In the genomic region with DNA sequence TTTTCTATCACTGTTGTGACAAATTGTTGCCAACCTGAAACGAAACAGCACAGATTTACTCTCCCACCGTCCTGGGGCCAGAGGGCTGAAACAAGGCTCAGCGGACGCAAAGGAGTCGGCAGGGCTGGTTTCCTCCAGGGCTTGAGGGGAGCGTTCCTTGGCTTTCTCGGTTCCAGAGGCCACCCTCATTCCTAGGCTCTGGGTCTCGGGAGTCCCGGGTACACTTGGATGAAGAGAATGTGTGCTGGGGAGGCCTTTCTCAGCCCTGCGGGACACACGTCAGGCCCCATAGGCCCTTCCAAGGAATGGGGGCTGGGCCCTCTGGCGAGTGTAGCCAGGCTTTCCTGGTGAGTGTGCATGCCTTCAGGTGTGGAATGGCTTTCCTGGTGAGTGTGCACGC, we compare ENCODE assay signal across 22 cellular contexts.
"Had no signal": no experiment of that assay in that cellular context is flagged by ENCODE, and none has a peak within 500 bp of the region (broad histone marks: within the 10 kb centered on the region; RNA-seq: fewer than 3 reads in every experiment).

No MANE protein-coding gene starts in this region.

- ATAC-seq: body of pancreas; foreskin keratinocyte; naive thymus-derived CD8-positive, alpha-beta T cell had no signal

- H3K9ac ChIP-seq: parathyroid adenoma had no signal

- H3K27me3 ChIP-seq: body of pancreas, colonic mucosa, foreskin keratinocyte, hepatocyte, tibial artery had no signal

- H3K79me2 ChIP-seq: hepatocyte, parathyroid adenoma had no signal

- H3K9me3 Mint-ChIP-seq: activated CD4-positive, alpha-beta memory T cell treated with anti-CD3 and anti-CD28 coated beads for 36 hours; naive thymus-derived CD8-positive, alpha-beta T cell had no signal

- H3K27ac Mint-ChIP-seq: activated CD4-positive, alpha-beta memory T cell treated with anti-CD3 and anti-CD28 coated beads for 36 hours; activated naive CD8-positive, alpha-beta T cell; naive thymus-derived CD8-positive, alpha-beta T cell had no signal

- H3K36me3 ChIP-seq: colonic mucosa, tibial artery, WERI-Rb-1 had no signal

- H3K4me3 ChIP-seq: body of pancreas, colonic mucosa, hepatocyte, tibial artery had no signal

- H3K4me3 Mint-ChIP-seq: activated CD4-positive, alpha-beta memory T cell treated with anti-CD3 and anti-CD28 coated beads for 36 hours; activated naive CD8-positive, alpha-beta T cell; naive thymus-derived CD8-positive, alpha-beta T cell had no signal

- H3K27ac ChIP-seq: body of pancreas, colonic mucosa, foreskin keratinocyte, hepatocyte, parathyroid adenoma, tibial artery, WERI-Rb-1 had no signal

- H3K4me1 ChIP-seq: body of pancreas, colonic mucosa, foreskin keratinocyte had no signal

- H3K27me3 Mint-ChIP-seq: activated CD4-positive, alpha-beta memory T cell treated with anti-CD3 and anti-CD28 coated beads for 36 hours; activated naive CD8-positive, alpha-beta T cell; naive thymus-derived CD8-positive, alpha-beta T cell had no signal

- DNase-seq: activated CD4-positive, alpha-beta memory T cell treated with anti-CD3 and anti-CD28 coated beads for 36 hours; activated CD4-positive, alpha-beta T cell treated with anti-CD3 and anti-CD28 coated beads for 4 hours; activated effector memory CD4-positive, alpha-beta T cell treated with Interleukin-2 at 50 U/mL for 16 hours; activated T-cell treated with anti-CD3 and anti-CD28 coated beads for 4 hours; amygdala; caudate nucleus; colonic mucosa; foreskin keratinocyte; mesenchymal stem cell; stimulated activated CD4-positive, alpha-beta T cell treated with anti-CD3 and anti-CD28 coated beads, Interleukin-12 subunit alpha, Interleukin-12 subunit beta, amount 100 ng/mL, for 4 hours; stimulated activated CD4-positive, alpha-beta T cell treated with anti-CD3 and anti-CD28 coated beads, Interleukin-1b, Interleukin-23, amount 100 ng/mL, for 48 hours; stimulated activated CD8-positive, alpha-beta memory T cell treated with anti-CD3 and anti-CD28 coated beads, Interleukin-4, amount 100 ng/mL, for 48 hours; stimulated activated naive CD4-positive, alpha-beta T cell; SW 1271; T-helper 2 cell; WERI-Rb-1 had no signal

- H3K36me3 Mint-ChIP-seq: activated CD4-positive, alpha-beta memory T cell treated with anti-CD3 and anti-CD28 coated beads for 36 hours; activated naive CD8-positive, alpha-beta T cell; naive thymus-derived CD8-positive, alpha-beta T cell had no signal

- H3K4me2 ChIP-seq: hepatocyte had no signal

- H2AFZ ChIP-seq: hepatocyte, parathyroid adenoma had no signal

- H3K9me3 ChIP-seq: body of pancreas, colonic mucosa, tibial artery had no signal

- H3K4me1 Mint-ChIP-seq: naive thymus-derived CD8-positive, alpha-beta T cell had no signal
